Comparison of ENCODE assay signal across 34 cellular contexts in genomic region chr6:104648347-104648746, GRCh38.
"Had no signal": no experiment of that assay in that cellular context is flagged by ENCODE, and none has a peak within 500 bp of the region (broad histone marks: within the 10 kb centered on the region; RNA-seq: fewer than 3 reads in every experiment).

No MANE protein-coding gene starts in this region.

- DNase-seq: Karpas-422, Kasumi-1, MG63, MM.1S, MV-4-11, NCI-H1048, NCI-H1092, NCI-H1092 treated with DMSO at 0.1 percent for 48 hours, NCI-H1105, NCI-H1105 treated with DMSO at 0.1 percent for 48 hours, NCI-H1417, NCI-H1417 treated with DMSO at 0.1 percent for 48 hours, NCI-H1436, NCI-H1436 treated with DMSO at 0.1 percent for 48 hours, NCI-H146, NCI-H1694, NCI-H1694 treated with DMSO at 0.1 percent for 48 hours, NCI-H187, NCI-H187 treated with DMSO at 0.1 percent for 48 hours, NCI-H1930, NCI-H2029, NCI-H2029 treated with DMSO at 0.1 percent for 48 hours, NCI-H2081, NCI-H2081 treated with DMSO at 0.1 percent for 48 hours, NCI-H2107, NCI-H2171, NCI-H2171 treated with DMSO at 0.1 percent for 48 hours, NCI-H2227 treated with DMSO at 0.1 percent for 48 hours, NCI-H226, NCI-H345, NCI-H446, NCI-H446 treated with DMSO at 0.1 percent for 48 hours, NCI-H510A, NCI-H510A treated with DMSO at 0.1 percent for 48 hours had no signal

- H3K4me3 ChIP-seq: MG63 had no signal
